Comparison of ENCODE assay signal across 16 cellular contexts in the genomic region with DNA sequence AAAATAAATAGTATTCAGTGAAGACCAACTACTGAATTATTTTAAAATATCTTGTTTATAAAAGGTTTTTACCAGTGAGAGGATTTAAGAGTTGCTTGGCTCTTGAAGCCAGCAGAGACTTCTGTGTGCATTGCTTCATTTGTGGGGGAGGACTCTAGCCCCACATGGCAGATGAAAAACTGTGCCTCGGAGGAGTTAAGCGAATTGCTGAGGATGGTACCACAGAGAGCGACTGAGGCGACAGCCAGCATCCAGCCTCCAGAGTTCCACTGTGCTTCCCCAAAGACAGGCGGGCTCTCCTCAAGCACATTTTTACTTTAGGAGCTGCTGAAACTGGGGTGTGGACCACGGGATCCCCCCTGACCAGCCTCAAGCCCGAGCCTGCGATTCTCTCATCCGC.
DNase-seq lines count a peak whose midpoint lies in the region; ATAC-seq and TF ChIP-seq lines count a peak whose summit lies in the region.
"Had no signal": no experiment of that assay in that cellular context is flagged by ENCODE, and none has a peak within 500 bp of the region (broad histone marks: within the 10 kb centered on the region; RNA-seq: fewer than 3 reads in every experiment).

No MANE protein-coding gene starts in this region.

- peaks cover 25% of the 10 kb centered on the region for H3K36me3 Mint-ChIP-seq in chondrocyte (ENCODE audit: low read depth)
- H3K36me3 Mint-ChIP-seq in activated T-helper 1 cell treated with anti-CD3 and anti-CD28 coated beads, Interleukin-12 subunit alpha, Interleukin-12 subunit beta, Interleukin-2, Interleukin-4 antibody, amounts not matched to agents 30 ng/mL and 10 ng/mL and 1 ng/mL, durations not matched to agents 14 hours and 24 hours and 36 hours (ENCODE audit: low read depth): no peaks in the 10 kb centered on the region
- H3K36me3 Mint-ChIP-seq: CD8-positive, alpha-beta memory T cell had no signal

- H3K4me3 Mint-ChIP-seq in chondrocyte (ENCODE audit: unreplicated experiment): no peak overlapping the region
- H3K4me3 Mint-ChIP-seq in activated T-helper 1 cell treated with anti-CD3 and anti-CD28 coated beads, Interleukin-12 subunit alpha, Interleukin-12 subunit beta, Interleukin-2, Interleukin-4 antibody, amounts not matched to agents 30 ng/mL and 10 ng/mL and 1 ng/mL, durations not matched to agents 14 hours and 24 hours and 36 hours: no peak overlapping the region
- H3K4me3 Mint-ChIP-seq: CD8-positive, alpha-beta memory T cell had no signal

- H3K27me3 Mint-ChIP-seq in chondrocyte (ENCODE audit: low read depth): no peaks in the 10 kb centered on the region
- H3K27me3 Mint-ChIP-seq in activated T-helper 1 cell treated with anti-CD3 and anti-CD28 coated beads, Interleukin-12 subunit alpha, Interleukin-12 subunit beta, Interleukin-2, Interleukin-4 antibody, amounts not matched to agents 30 ng/mL and 10 ng/mL and 1 ng/mL, durations not matched to agents 14 hours and 24 hours and 36 hours (ENCODE audit: insufficient read depth): peaks cover 4% of the 10 kb centered on the region

- ATAC-seq in heart right ventricle: no peak
- no peak for ATAC-seq in left cardiac atrium

- no peak overlapping the region for H3K4me3 ChIP-seq in heart right ventricle
- H3K4me3 ChIP-seq: ovary, skin epidermis, testis had no signal

- H3K27ac ChIP-seq in heart right ventricle: peak overlapping the region in 6 of 10 donors; percentile 19 to 55 (median 41)
- H3K27ac ChIP-seq: testis had no signal

- H3K9me3 ChIP-seq in heart right ventricle: no peaks in the 10 kb centered on the region
- H3K9me3 ChIP-seq: ovary, testis had no signal

- H3K9me3 Mint-ChIP-seq in chondrocyte (ENCODE audit: low read depth): peaks cover 2% of the 10 kb centered on the region
- no peaks in the 10 kb centered on the region for H3K9me3 Mint-ChIP-seq in activated T-helper 1 cell treated with anti-CD3 and anti-CD28 coated beads, Interleukin-12 subunit alpha, Interleukin-12 subunit beta, Interleukin-2, Interleukin-4 antibody, amounts not matched to agents 30 ng/mL and 10 ng/mL and 1 ng/mL, durations not matched to agents 14 hours and 24 hours and 36 hours
- H3K9me3 Mint-ChIP-seq: activated T-helper 2 cell treated with anti-CD3 and anti-CD28 coated beads, Interferon-gamma antibody, Interleukin-2, Interleukin-4, amounts not matched to agents 10 μg/mL and 5 μg/mL and 100 μg/mL, durations not matched to agents 14 hours and 24 hours and 36 hours; CD8-positive, alpha-beta memory T cell had no signal

- H3K4me1 ChIP-seq in heart right ventricle: peaks cover 0 to 12% (median under 1%) of the 10 kb centered on the region in 9 donors

- no peak for TF ChIP-seq CTCF in heart right ventricle (IDR thresholded peaks at IDR 0.05)
- no peak for TF ChIP-seq CTCF in chondrocyte (IDR thresholded peaks at IDR 0.05)

- 88 to 89% methylated on average over 9 of the region's 9 CpGs for WGBS in heart right ventricle, 2 donors

- DNase-seq in heart right ventricle (no peak), left cardiac atrium (no peak), chondrocyte (ENCODE audit: low spot score) (no peak), myocyte (ENCODE audit: low read depth) (peak; percentile 27), EL (no peak), LoVo (ENCODE audit: low spot score) (no peak), dermis blood vessel endothelial cell (no peak)
- DNase-seq in activated T-helper 1 cell treated with anti-CD3 and anti-CD28 coated beads, Interleukin-12 subunit alpha, Interleukin-12 subunit beta, Interleukin-2, Interleukin-4 antibody, amounts not matched to agents 30 ng/mL and 10 ng/mL and 1 ng/mL, durations not matched to agents 14 hours and 24 hours and 36 hours (ENCODE audit: low spot score): no peak
- DNase-seq: CD8-positive, alpha-beta memory T cell; NCI-H1105; NCI-H82; stimulated activated CD4-positive, alpha-beta T cell treated with anti-CD3 and anti-CD28 coated beads, Interleukin-4, amount 100 ng/mL, for 4 hours; testis had no signal

- intact Hi-C loops in heart right ventricle (cut with DNase I): no loop called here
- intact Hi-C loops in left cardiac atrium (cut with DNase I): no loop called here
- intact Hi-C loops in activated T-helper 1 cell treated with anti-CD3 and anti-CD28 coated beads, Interleukin-12 subunit alpha, Interleukin-12 subunit beta, Interleukin-2, Interleukin-4 antibody, amounts not matched to agents 30 ng/mL and 10 ng/mL and 1 ng/mL, durations not matched to agents 14 hours and 24 hours and 36 hours (cut with micrococcal nuclease): no loop called here

- peak overlapping the region; percentile 92 for H3K27ac Mint-ChIP-seq in chondrocyte (ENCODE audit: unreplicated experiment)
- no peak overlapping the region for H3K27ac Mint-ChIP-seq in activated T-helper 1 cell treated with anti-CD3 and anti-CD28 coated beads, Interleukin-12 subunit alpha, Interleukin-12 subunit beta, Interleukin-2, Interleukin-4 antibody, amounts not matched to agents 30 ng/mL and 10 ng/mL and 1 ng/mL, durations not matched to agents 14 hours and 24 hours and 36 hours
- H3K27ac Mint-ChIP-seq: activated T-helper 2 cell treated with anti-CD3 and anti-CD28 coated beads, Interferon-gamma antibody, Interleukin-2, Interleukin-4, amounts not matched to agents 10 μg/mL and 5 μg/mL and 100 μg/mL, durations not matched to agents 14 hours and 24 hours and 36 hours; CD8-positive, alpha-beta memory T cell had no signal

- peaks cover 0 to 2% (median 0%) of the 10 kb centered on the region in 7 donors for H3K27me3 ChIP-seq in heart right ventricle
- H3K27me3 ChIP-seq: ovary, testis had no signal

- H3K4me1 Mint-ChIP-seq in chondrocyte (ENCODE audit: low read depth): peaks cover 78% of the 10 kb centered on the region
- H3K4me1 Mint-ChIP-seq in activated T-helper 1 cell treated with anti-CD3 and anti-CD28 coated beads, Interleukin-12 subunit alpha, Interleukin-12 subunit beta, Interleukin-2, Interleukin-4 antibody, amounts not matched to agents 30 ng/mL and 10 ng/mL and 1 ng/mL, durations not matched to agents 14 hours and 24 hours and 36 hours (ENCODE audit: low read depth): no peaks in the 10 kb centered on the region
- H3K4me1 Mint-ChIP-seq: CD8-positive, alpha-beta memory T cell had no signal

- no peaks in the 10 kb centered on the region for H3K36me3 ChIP-seq in heart right ventricle
- H3K36me3 ChIP-seq: ovary had no signal
